8 cellular contexts compared by ENCODE assay signal in the genomic region with DNA sequence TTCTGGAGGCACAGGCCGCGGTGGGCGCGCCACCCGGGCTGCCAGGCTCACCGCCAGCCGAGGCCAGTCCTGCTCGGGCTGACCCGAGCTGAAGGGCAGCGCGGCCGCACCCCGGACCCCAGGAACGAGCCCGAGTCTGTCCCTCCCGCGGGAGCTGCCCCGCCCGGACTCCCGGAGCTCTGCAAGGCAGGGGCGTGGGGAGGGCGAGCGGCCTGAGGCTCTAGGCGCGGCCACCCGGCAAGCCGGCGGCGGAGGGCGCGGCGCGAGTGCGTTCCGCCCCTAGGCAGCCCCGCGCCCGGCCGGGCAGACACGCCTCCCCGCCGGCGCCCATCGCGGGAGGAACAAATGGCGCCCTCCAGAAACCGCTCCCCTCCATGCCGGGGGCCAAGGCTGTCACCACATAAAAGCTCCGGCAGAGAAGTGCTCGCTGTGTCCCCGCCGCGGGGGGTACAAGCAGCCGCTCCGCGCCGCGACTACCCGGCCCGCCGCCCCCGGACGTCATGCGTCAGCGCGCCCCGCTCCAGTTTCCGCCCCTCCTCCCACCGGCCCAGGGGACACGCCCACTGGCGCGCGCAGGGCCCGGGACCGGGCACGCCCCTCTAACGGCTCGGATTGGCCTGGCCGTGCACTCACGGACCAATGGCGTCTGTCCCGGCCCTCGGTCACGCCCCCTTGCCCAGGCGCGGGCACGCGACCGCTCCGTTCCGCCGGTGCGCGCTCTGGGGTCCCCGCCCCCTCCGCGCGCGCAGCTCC. TPM values are rescaled to one million over a fixed set of nuclear protein-coding genes. Genes with fewer than 3 reads are reported as not detected.
DNase-seq lines count a peak whose midpoint lies in the region; ATAC-seq and TF ChIP-seq lines count a peak whose summit lies in the region.

No MANE protein-coding gene starts in this region.

- WGBS in liver, result under 1% methylated on average over 99 of the region's 99 CpGs

- H3K9me3 Mint-ChIP-seq in activated CD4-positive, alpha-beta memory T cell treated with anti-CD3 and anti-CD28 coated beads for 36 hours, result peaks cover 6% of the 10 kb centered on the region

- H3K9me3 ChIP-seq in liver (ENCODE audit: control insufficient read depth in 4 of 4, low read length in 3 of 4), result no peaks in the 10 kb centered on the region

- H3K27me3 ChIP-seq in liver (ENCODE audit: control insufficient read depth in 4 of 4, insufficient read depth in 4 of 4, low read length in 3 of 4), result no peaks in the 10 kb centered on the region

- H3K4me1 Mint-ChIP-seq in activated CD4-positive, alpha-beta memory T cell treated with anti-CD3 and anti-CD28 coated beads for 36 hours (ENCODE audit: low read depth), result peaks cover 31% of the 10 kb centered on the region

- H3K4me1 ChIP-seq in liver (ENCODE audit: control insufficient read depth in 4 of 4, insufficient read depth in 4 of 4, low read length in 3 of 4), result peaks cover 15 to 36% (median 28%) of the 10 kb centered on the region in 4 donors

- POLR2A ChIA-PET in activated CD4-positive, alpha-beta memory T cell treated with anti-CD3 and anti-CD28 coated beads for 36 hours (lab: Charles Lee), result interaction anchor here (0.7 to 3.0 kb wide), 19 partner anchors 9 to 164 kb away, joined by 3 to 31 read pairs (median 3); no protein-coding TSS in a partner anchor

- CTCF ChIA-PET in activated CD4-positive, alpha-beta memory T cell treated with anti-CD3 and anti-CD28 coated beads for 36 hours (lab: Charles Lee), result interaction anchor here (0.7 to 2.3 kb wide), 10 partner anchors 14 to 162 kb away, joined by 3 to 18 read pairs (median 6); no protein-coding TSS in a partner anchor

- DNase-seq in CD1c-positive myeloid dendritic cell (ENCODE audit: extremely low spot score) (peak; percentile 99), NCI-H748 (lab: John Stamatoyannopoulos, UW; ENCODE audit: unreplicated experiment) (peak; percentile 95), dermis microvascular lymphatic vessel endothelial cell (ENCODE audit: low read depth in 2 of 2) (peak; percentile 93 to 98)
- DNase-seq in activated CD4-positive, alpha-beta memory T cell treated with anti-CD3 and anti-CD28 coated beads for 36 hours, result peak; percentile 100
- peak; percentile 100 for DNase-seq in stimulated activated CD4-positive, alpha-beta T cell treated with anti-CD3 and anti-CD28 coated beads, Interleukin-2, amount 100 ng/mL, for 48 hours

- ATAC-seq in GM19395 (IDR thresholded peaks at IDR 0.05; ENCODE audit: unreplicated experiment), result peak; percentile 60
- ATAC-seq in HG03521 (IDR thresholded peaks at IDR 0.05; ENCODE audit: unreplicated experiment), result peak; percentile 65

- no peaks in the 10 kb centered on the region for H3K27me3 Mint-ChIP-seq in activated CD4-positive, alpha-beta memory T cell treated with anti-CD3 and anti-CD28 coated beads for 36 hours

- peak overlapping the region; percentile 88 for H3K4me3 Mint-ChIP-seq in activated CD4-positive, alpha-beta memory T cell treated with anti-CD3 and anti-CD28 coated beads for 36 hours

- H3K9ac ChIP-seq in liver (ENCODE audit: low read depth in 1 of 2, low read length in 2 of 2), result peak overlapping the region; percentile 37 to 59

- H3K36me3 ChIP-seq in liver (ENCODE audit: control insufficient read depth in 4 of 4, insufficient read depth in 3 of 4, low read depth in 1 of 4, low read length in 3 of 4), result no peaks in the 10 kb centered on the region

- no peak for TF ChIP-seq RAD21 in liver (IDR thresholded peaks at IDR 0.05)

- no peak for TF ChIP-seq CTCF in liver (IDR thresholded peaks at IDR 0.05; ENCODE audit: low read depth, low read length, missing input control)

- intact Hi-C loops in activated CD4-positive, alpha-beta memory T cell treated with anti-CD3 and anti-CD28 coated beads for 36 hours (cut with micrococcal nuclease), result loop anchor here (1.0 to 10.0 kb wide), 7 partner anchors 35 to 331 kb away; partner anchors contain the start of gene MTMR10

- peak overlapping the region; percentile 61 to 86 (median 67) for H3K4me3 ChIP-seq in liver (ENCODE audit: low read depth in 1 of 3, low read length in 3 of 3)

- H3K27ac ChIP-seq in liver (ENCODE audit: low read depth in 1 of 2, low read length in 2 of 2), result peak overlapping the region; percentile 94 to 96

- H3K36me3 Mint-ChIP-seq in activated CD4-positive, alpha-beta memory T cell treated with anti-CD3 and anti-CD28 coated beads for 36 hours, result peaks cover 19% of the 10 kb centered on the region

- peak overlapping the region; percentile 80 for H3K27ac Mint-ChIP-seq in activated CD4-positive, alpha-beta memory T cell treated with anti-CD3 and anti-CD28 coated beads for 36 hours

TF ChIP-seq in liver, 16 proteins besides CTCF, POLR2A, EP300 and RAD21:
- TF ChIP-seq REST (IDR thresholded peaks at IDR 0.05) (no peak), TAF1 (conservative IDR thresholded peaks at IDR 0.05) (no peak), HNF4A (conservative IDR thresholded peaks at IDR 0.05) (no peak), SP1 (IDR thresholded peaks at IDR 0.05) (peak; percentile 65), FOXA2 (IDR thresholded peaks at IDR 0.05) (no peak), JUND (IDR thresholded peaks at IDR 0.05) (no peak), MAX (IDR thresholded peaks at IDR 0.05) (no peak), NR2F2 (IDR thresholded peaks at IDR 0.05) (no peak), RXRA (IDR thresholded peaks at IDR 0.05) (no peak), ATF3 (IDR thresholded peaks at IDR 0.05) (no peak), EGR1 (IDR thresholded peaks at IDR 0.05; ENCODE audit: low read depth in 2 of 2) (peak; percentile 81 to 92), ZBTB33 (IDR thresholded peaks at IDR 0.05) (no peak), HNF4G (IDR thresholded peaks at IDR 0.05) (no peak), YY1 (IDR thresholded peaks at IDR 0.05) (peak; percentile 36), GABPA (IDR thresholded peaks at IDR 0.05 in 1 of 2, conservative IDR thresholded peaks at IDR 0.05 in 1 of 2) (peak in 1 of 2 donors; percentile 54), FOXA1 (IDR thresholded peaks at IDR 0.05) (no peak)

RNA-seq across cellular contexts. Expression of gene KLF13, which starts 0.5 kb away (rescaled TPM):
- 100 to 1,000 TPM; 134 to 145 TPM for total RNA-seq in activated CD4-positive, alpha-beta memory T cell treated with anti-CD3 and anti-CD28 coated beads for 36 hours
- total RNA-seq in dermis microvascular lymphatic vessel endothelial cell (21.4 and 33.6 TPM in 2 replicates), liver (10 to 100 TPM; 64.6 to 77.1 TPM)
- polyA plus RNA-seq in liver, result 10 to 100 TPM; 17.4 to 50.5 TPM

Comparison
In these comparisons a context has a peak if more than half of its experiments do, and no peak if none do; other contexts are left out.
1. Peak in every context shown above with its lines: DNase-seq, ATAC-seq, H3K4me3 ChIP-seq and H3K27ac ChIP-seq.